Comparison of ENCODE assay signal across 8 cellular contexts in genomic region chr2:24360963-24361330, GRCh38. TPM values are rescaled to one million over a fixed set of nuclear protein-coding genes. Genes with fewer than 3 reads are reported as not detected.
DNase-seq lines count a peak whose midpoint lies in the region; ATAC-seq, FAIRE-seq and TF ChIP-seq lines count a peak whose summit lies in the region.

No MANE protein-coding gene starts in this region.

- H3K27me3 Mint-ChIP-seq in activated T-helper 2 cell treated with anti-CD3 and anti-CD28 coated beads, Interferon-gamma antibody, Interleukin-2, Interleukin-4, amounts not matched to agents 10 μg/mL and 5 μg/mL and 100 μg/mL, durations not matched to agents 14 hours and 24 hours and 36 hours (ENCODE audit: low read depth), result peaks cover 2% of the 10 kb centered on the region
- no peaks in the 10 kb centered on the region for H3K27me3 Mint-ChIP-seq in stimulated activated naive B cell treated with anti-CD40 and anti-IgM and Interleukin-4, amounts not matched to agents 10 μg/mL and 1 μg/mL and 100 μg/mL, for 72 hours

- no peaks in the 10 kb centered on the region for H3K36me3 ChIP-seq in iPS-18a (ENCODE audit: control insufficient read depth, low read depth, low read length)

- H3K4me3 ChIP-seq in HL-60 (replicated peaks; ENCODE audit: insufficient read depth, low read length), result peak overlapping the region; percentile 85
- H3K4me3 ChIP-seq in iPS-18a (ENCODE audit: low read length), result peak overlapping the region; percentile 84

- peak overlapping the region; percentile 61 for H3K9ac ChIP-seq in iPS-18a (ENCODE audit: low read length)

- peaks cover 7% of the 10 kb centered on the region for H3K36me3 Mint-ChIP-seq in activated T-helper 2 cell treated with anti-CD3 and anti-CD28 coated beads, Interferon-gamma antibody, Interleukin-2, Interleukin-4, amounts not matched to agents 10 μg/mL and 5 μg/mL and 100 μg/mL, durations not matched to agents 14 hours and 24 hours and 36 hours (ENCODE audit: low read depth)
- H3K36me3 Mint-ChIP-seq in stimulated activated naive B cell treated with anti-CD40 and anti-IgM and Interleukin-4, amounts not matched to agents 10 μg/mL and 1 μg/mL and 100 μg/mL, for 72 hours, result peaks cover 16 to 19% of the 10 kb centered on the region in 2 donors

- H3K27me3 ChIP-seq in HL-60 (ENCODE audit: insufficient read depth, poor library complexity, severe bottlenecking), result no peaks in the 10 kb centered on the region
- peaks cover 32% of the 10 kb centered on the region for H3K27me3 ChIP-seq in iPS-18a (ENCODE audit: control insufficient read depth, insufficient read depth, low read length)

- intact Hi-C loops in activated T-helper 2 cell treated with anti-CD3 and anti-CD28 coated beads, Interferon-gamma antibody, Interleukin-2, Interleukin-4, amounts not matched to agents 10 μg/mL and 5 μg/mL and 100 μg/mL, durations not matched to agents 14 hours and 24 hours and 36 hours (cut with micrococcal nuclease), result loop anchor here (5.0 kb wide), 1 partner anchor 239 kb away; the partner anchor contains the start of genes FAM228B and PFN4

- no peaks in the 10 kb centered on the region for H3K9me3 Mint-ChIP-seq in activated T-helper 2 cell treated with anti-CD3 and anti-CD28 coated beads, Interferon-gamma antibody, Interleukin-2, Interleukin-4, amounts not matched to agents 10 μg/mL and 5 μg/mL and 100 μg/mL, durations not matched to agents 14 hours and 24 hours and 36 hours
- peaks cover 0 to 3% of the 10 kb centered on the region in 2 donors for H3K9me3 Mint-ChIP-seq in stimulated activated naive B cell treated with anti-CD40 and anti-IgM and Interleukin-4, amounts not matched to agents 10 μg/mL and 1 μg/mL and 100 μg/mL, for 72 hours

- DNase-seq in HL-60 (ENCODE audit: low read depth in 1 of 2, low spot score in 1 of 2) (no peak), NCI-H2029 treated with DMSO at 0.1 percent for 48 hours (lab: John Stamatoyannopoulos, UW) (no peak), RCC 7860 (ENCODE audit: low spot score) (no peak)
- DNase-seq in activated T-helper 2 cell treated with anti-CD3 and anti-CD28 coated beads, Interferon-gamma antibody, Interleukin-2, Interleukin-4, amounts not matched to agents 10 μg/mL and 5 μg/mL and 100 μg/mL, durations not matched to agents 14 hours and 24 hours and 36 hours (ENCODE audit: low spot score), result no peak
- DNase-seq in stimulated activated naive B cell treated with anti-CD40 and anti-IgM and Interleukin-4, amounts not matched to agents 10 μg/mL and 1 μg/mL and 100 μg/mL, for 72 hours, result no peak
- DNase-seq in activated CD8-positive, alpha-beta memory T cell treated with anti-CD3 and anti-CD28 coated beads, Interleukin-2, amount 50 U/mL, for 4 hours, result no peak

- no peaks in the 10 kb centered on the region for H3K9me3 ChIP-seq in iPS-18a (ENCODE audit: control insufficient read depth, low read depth, low read length)

- peak overlapping the region; percentile 93 for H3K27ac Mint-ChIP-seq in activated T-helper 2 cell treated with anti-CD3 and anti-CD28 coated beads, Interferon-gamma antibody, Interleukin-2, Interleukin-4, amounts not matched to agents 10 μg/mL and 5 μg/mL and 100 μg/mL, durations not matched to agents 14 hours and 24 hours and 36 hours
- H3K27ac Mint-ChIP-seq in stimulated activated naive B cell treated with anti-CD40 and anti-IgM and Interleukin-4, amounts not matched to agents 10 μg/mL and 1 μg/mL and 100 μg/mL, for 72 hours, result peak overlapping the region; percentile 96

- H3K4me1 ChIP-seq in iPS-18a (ENCODE audit: control insufficient read depth, low read depth, low read length), result peaks cover 5% of the 10 kb centered on the region

- TF ChIP-seq CTCF in HL-60 (IDR thresholded peaks at IDR 0.05; ENCODE audit: insufficient read depth, low read length), result no peak

- no peak for ATAC-seq in stimulated activated naive B cell treated with anti-CD40 and anti-IgM and Interleukin-4, amounts not matched to agents 10 μg/mL and 1 μg/mL and 100 μg/mL, for 72 hours (replicated peaks)
- ATAC-seq in GM21825 (IDR thresholded peaks at IDR 0.05; ENCODE audit: unreplicated experiment), result no peak

- no peak for FAIRE-seq in RCC 7860 (lab: Jason Lieb, UNC)

- H3K4me1 Mint-ChIP-seq in activated T-helper 2 cell treated with anti-CD3 and anti-CD28 coated beads, Interferon-gamma antibody, Interleukin-2, Interleukin-4, amounts not matched to agents 10 μg/mL and 5 μg/mL and 100 μg/mL, durations not matched to agents 14 hours and 24 hours and 36 hours (ENCODE audit: low read depth), result peaks cover 22% of the 10 kb centered on the region
- H3K4me1 Mint-ChIP-seq in stimulated activated naive B cell treated with anti-CD40 and anti-IgM and Interleukin-4, amounts not matched to agents 10 μg/mL and 1 μg/mL and 100 μg/mL, for 72 hours, result peaks cover 35 to 44% of the 10 kb centered on the region in 2 donors

- H3K27ac ChIP-seq in HL-60 (replicated peaks) (peak overlapping the region; percentile 78), iPS-18a (ENCODE audit: low read length) (no peak overlapping the region)

- peak overlapping the region; percentile 87 for H3K4me3 Mint-ChIP-seq in activated T-helper 2 cell treated with anti-CD3 and anti-CD28 coated beads, Interferon-gamma antibody, Interleukin-2, Interleukin-4, amounts not matched to agents 10 μg/mL and 5 μg/mL and 100 μg/mL, durations not matched to agents 14 hours and 24 hours and 36 hours (ENCODE audit: low read depth)
- H3K4me3 Mint-ChIP-seq in stimulated activated naive B cell treated with anti-CD40 and anti-IgM and Interleukin-4, amounts not matched to agents 10 μg/mL and 1 μg/mL and 100 μg/mL, for 72 hours, result peak overlapping the region; percentile 80 to 87

RNA-seq across cellular contexts. Expression of gene ITSN2, which starts 0.6 kb away (rescaled TPM):
- total RNA-seq in activated T-helper 2 cell treated with anti-CD3 and anti-CD28 coated beads, Interferon-gamma antibody, Interleukin-2, Interleukin-4, amounts not matched to agents 10 μg/mL and 5 μg/mL and 100 μg/mL, durations not matched to agents 14 hours and 24 hours and 36 hours, result 50.0 and 53.2 TPM in 2 replicates
